8 cellular contexts compared by ENCODE assay signal in genomic region chr20:58447733-58448391, GRCh38. TPM values are rescaled to one million over a fixed set of nuclear protein-coding genes. Genes with fewer than 3 reads are reported as not detected.
DNase-seq lines count a peak whose midpoint lies in the region; ATAC-seq and TF ChIP-seq lines count a peak whose summit lies in the region.

No MANE protein-coding gene starts in this region.

- H3K27me3 ChIP-seq in thyroid gland = no peaks in the 10 kb centered on the region

- H3K36me3 Mint-ChIP-seq in activated CD8-positive, alpha-beta memory T cell treated with anti-CD3 and anti-CD28 coated beads, Interleukin-2, amount 10 ng/mL, durations not matched to agents 7 days and 5 days = peaks cover 18% of the 10 kb centered on the region
- peaks cover 13% of the 10 kb centered on the region for H3K36me3 Mint-ChIP-seq in WTC11

- no peaks in the 10 kb centered on the region for H3K27me3 Mint-ChIP-seq in activated CD8-positive, alpha-beta memory T cell treated with anti-CD3 and anti-CD28 coated beads, Interleukin-2, amount 10 ng/mL, durations not matched to agents 7 days and 5 days
- no peaks in the 10 kb centered on the region for H3K27me3 Mint-ChIP-seq in WTC11 (ENCODE audit: low read depth)

- no peaks in the 10 kb centered on the region for H3K9me3 ChIP-seq in thyroid gland

- TF ChIP-seq CTCF in NB4 (IDR thresholded peaks at IDR 0.05; ENCODE audit: low read depth, low read length) (peak; percentile 42), WTC11 (IDR thresholded peaks at IDR 0.05) (peak; percentile 53), thyroid gland (IDR thresholded peaks at IDR 0.05) (peak in 5 of 6 experiments; percentile 33 to 69 (median 66))

- DNase-seq in activated CD8-positive, alpha-beta memory T cell treated with anti-CD3 and anti-CD28 coated beads, Interleukin-2, amount 10 ng/mL, durations not matched to agents 7 days and 5 days = peak; percentile 65
- DNase-seq in activated CD8-positive, alpha-beta memory T cell treated with anti-CD3 and anti-CD28 coated beads, Interleukin-2, amount 50 U/mL, for 48 hours = no peak
- DNase-seq in NB4 (ENCODE audit: low read depth) (peak; percentile 57), WTC11 (ENCODE audit: low spot score) (peak; percentile 70), midbrain (lab: John Stamatoyannopoulos, UW) (peak; percentile 29), thyroid gland (peak; percentile 65 to 74), GM19238 (ENCODE audit: insufficient read length, low spot score) (no peak)
- DNase-seq in effector CD8-positive, alpha-beta T cell (lab: John Stamatoyannopoulos, UW) = peak; percentile 19

- intact Hi-C loops in thyroid gland (cut with DNase I) = loop anchor here (5.0 kb wide), 1 partner anchor 211 kb away; no protein-coding TSS in a partner anchor

- H3K4me1 Mint-ChIP-seq in activated CD8-positive, alpha-beta memory T cell treated with anti-CD3 and anti-CD28 coated beads, Interleukin-2, amount 10 ng/mL, durations not matched to agents 7 days and 5 days = no peaks in the 10 kb centered on the region
- peaks cover 28% of the 10 kb centered on the region for H3K4me1 Mint-ChIP-seq in WTC11

- CTCF ChIA-PET in activated CD8-positive, alpha-beta memory T cell treated with anti-CD3 and anti-CD28 coated beads, Interleukin-2, amount 10 ng/mL, durations not matched to agents 7 days and 5 days (lab: Charles Lee) = interaction anchor here (0.8 to 1.7 kb wide), 10 partner anchors 9 to 218 kb away, joined by 3 to 6 read pairs (median 4); partner anchors contain the start of gene VAPB
- CTCF ChIA-PET in WTC11 (lab: Charles Lee) = interaction anchor here (0.7 to 3.7 kb wide), 13 partner anchors 8 to 205 kb away, joined by 3 to 25 read pairs (median 3); no protein-coding TSS in a partner anchor

- POLR2A ChIA-PET in WTC11 (lab: Charles Lee) = no interaction called here

- no peak overlapping the region for H3K27ac ChIP-seq in thyroid gland

- peaks cover 12 to 32% of the 10 kb centered on the region in 2 donors for H3K4me1 ChIP-seq in thyroid gland

- H3K9me3 Mint-ChIP-seq in activated CD8-positive, alpha-beta memory T cell treated with anti-CD3 and anti-CD28 coated beads, Interleukin-2, amount 10 ng/mL, durations not matched to agents 7 days and 5 days (ENCODE audit: low read depth) = no peaks in the 10 kb centered on the region
- H3K9me3 Mint-ChIP-seq in WTC11 = no peaks in the 10 kb centered on the region

- H3K4me3 ChIP-seq in NB4 (ENCODE audit: low read depth, low read length) = no peak overlapping the region
- no peak overlapping the region for H3K4me3 ChIP-seq in thyroid gland (replicated peaks in 1 of 3)

- peak; percentile 64 for ATAC-seq in activated CD8-positive, alpha-beta memory T cell treated with anti-CD3 and anti-CD28 coated beads, Interleukin-2, amount 10 ng/mL, durations not matched to agents 7 days and 5 days
- ATAC-seq in WTC11 = peak; percentile 88

- H3K4me3 Mint-ChIP-seq in activated CD8-positive, alpha-beta memory T cell treated with anti-CD3 and anti-CD28 coated beads, Interleukin-2, amount 10 ng/mL, durations not matched to agents 7 days and 5 days = no peak overlapping the region
- no peak overlapping the region for H3K4me3 Mint-ChIP-seq in WTC11

- no peak overlapping the region for H3K27ac Mint-ChIP-seq in activated CD8-positive, alpha-beta memory T cell treated with anti-CD3 and anti-CD28 coated beads, Interleukin-2, amount 10 ng/mL, durations not matched to agents 7 days and 5 days
- peak overlapping the region; percentile 16; the same call in 1 of the 2 replicates for H3K27ac Mint-ChIP-seq in WTC11

- WGBS in thyroid gland, 2 donors = 54 to 61% methylated on average over 7 of the region's 7 CpGs

- H3K36me3 ChIP-seq in thyroid gland = peaks cover 7 to 16% of the 10 kb centered on the region in 2 donors

- TF ChIP-seq POLR2A in NB4 (IDR thresholded peaks at IDR 0.05; ENCODE audit: extremely low read depth, insufficient read length) (no peak), thyroid gland (IDR thresholded peaks at IDR 0.05) (no peak)

TF ChIP-seq in WTC11, 78 proteins besides CTCF, POLR2A, EP300 and RAD21:
- no peak for TF ChIP-seq ZNF138 (CRISPR knock-in tag; conservative IDR thresholded peaks at IDR 0.05)
- no peak for TF ChIP-seq NFATC4 (CRISPR knock-in tag; IDR thresholded peaks at IDR 0.05)
- no peak for TF ChIP-seq ATF3 (CRISPR knock-in tag; conservative IDR thresholded peaks at IDR 0.05)
TF ChIP-seq in WTC11: peak in this region for 0.

RNA-seq across cellular contexts. Expression of gene VAPB, which starts 58.8 kb away (rescaled TPM):
- total RNA-seq in activated CD8-positive, alpha-beta memory T cell treated with anti-CD3 and anti-CD28 coated beads, Interleukin-2, amount 10 ng/mL, durations not matched to agents 7 days and 5 days = 10 to 100 TPM; 25.5 to 31.3 TPM
- total RNA-seq in WTC11 (2021) (46.6 to 55.8 TPM (median 54.8 TPM) in 3 replicates), thyroid gland (10 to 100 TPM; 37.8 to 53.3 (median 39.2) TPM)

Comparison
In these comparisons a context has a peak if more than half of its experiments do, and no peak if none do; other contexts are left out.
1. DNase-seq: peak in activated CD8-positive, alpha-beta memory T cell treated with anti-CD3 and anti-CD28 coated beads, Interleukin-2, amount 10 ng/mL, durations not matched to agents 7 days and 5 days (single experiment), NB4 (single experiment), WTC11 (single experiment), effector CD8-positive, alpha-beta T cell (single experiment), midbrain (single experiment) and thyroid gland (2 of 2); none in activated CD8-positive, alpha-beta memory T cell treated with anti-CD3 and anti-CD28 coated beads, Interleukin-2, amount 50 U/mL, for 48 hours (single experiment) and GM19238 (single experiment).
2. Peak in every context shown above with its lines, with median percentiles within 50 percentile points of each other: CTCF ChIP-seq.